25 cellular contexts compared by ENCODE assay signal in the genomic region with DNA sequence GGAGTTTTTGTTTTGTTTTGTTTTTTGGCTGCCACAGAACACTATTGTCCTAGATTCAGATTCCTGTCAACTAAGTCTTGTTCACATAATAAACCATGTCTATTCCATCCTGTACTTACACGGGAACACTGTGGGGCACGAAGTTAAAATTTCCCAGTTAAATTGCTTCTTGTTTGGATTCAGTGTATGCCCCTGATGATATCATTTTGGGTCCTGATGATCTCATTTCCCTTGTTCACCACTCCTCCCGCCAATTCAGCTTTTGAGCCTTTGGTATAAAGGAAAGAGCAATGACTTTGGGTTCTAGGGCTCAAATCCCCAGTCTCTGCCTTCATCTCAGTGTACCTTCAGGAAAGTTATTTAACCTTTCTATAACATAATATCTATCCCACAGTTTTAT.
DNase-seq lines count a peak whose midpoint lies in the region; ATAC-seq, FAIRE-seq and TF ChIP-seq lines count a peak whose summit lies in the region.
"Had no signal": no experiment of that assay in that cellular context is flagged by ENCODE, and none has a peak within 500 bp of the region (broad histone marks: within the 10 kb centered on the region; RNA-seq: fewer than 3 reads in every experiment).

No MANE protein-coding gene starts in this region.

- no peak for TF ChIP-seq POLR2A in K562 (conservative IDR thresholded peaks at IDR 0.05)
- TF ChIP-seq POLR2A in ovary (IDR thresholded peaks at IDR 0.05) = no peak

- H3K36me3 Mint-ChIP-seq in CD8-positive, alpha-beta T cell = no peaks in the 10 kb centered on the region

- no peaks in the 10 kb centered on the region for H3K4me1 ChIP-seq in CD8-positive, alpha-beta T cell (ENCODE audit: insufficient read depth, low read length)
- no peaks in the 10 kb centered on the region for H3K4me1 ChIP-seq in HEK293 (ENCODE audit: control insufficient read depth, insufficient read depth, low read length)
- H3K4me1 ChIP-seq in K562 (replicated peaks in 1 of 2; ENCODE audit: control insufficient read depth in 2 of 2, insufficient read depth in 2 of 2, low read length in 2 of 2) = no peaks in the 10 kb centered on the region
- H3K4me1 ChIP-seq in ovary (ENCODE audit: insufficient read depth) = no peaks in the 10 kb centered on the region
- H3K4me1 ChIP-seq: A549, Caco-2 had no signal

- DNase-seq in CD8-positive, alpha-beta T cell = no peak
- DNase-seq in K562 (ENCODE audit: extremely low read depth in 1 of 4, low spot score in 3 of 4) = no peak
- DNase-seq in dermis blood vessel endothelial cell = peak; percentile 27
- no peak for DNase-seq in NCI-H1048 (lab: John Stamatoyannopoulos, UW)
- DNase-seq in activated CD4-positive, CD25-positive, alpha-beta regulatory T cell treated with anti-CD3 and anti-CD28 coated beads, Interleukin-2, amount 50 U/mL, for 72 hours = no peak
- no peak for DNase-seq in ovary
- DNase-seq: AML-193; Caco-2; Calu3; CD4-positive, alpha-beta T cell; CD8-positive, alpha-beta memory T cell; DMS79 treated with DMSO at 0.1 percent for 48 hours; EL; GDM1 had no signal

- no peaks in the 10 kb centered on the region for H3K4me1 Mint-ChIP-seq in CD8-positive, alpha-beta T cell (ENCODE audit: low read depth)
- H3K4me1 Mint-ChIP-seq: B cell; CD8-positive, alpha-beta memory T cell had no signal

- no peak for ATAC-seq in CD8-positive, alpha-beta T cell
- no peak for ATAC-seq in K562
- no peak for ATAC-seq in GM21723 (IDR thresholded peaks at IDR 0.05; ENCODE audit: unreplicated experiment)
- ATAC-seq: A549, GM12878 had no signal

- H3K27me3 ChIP-seq in CD8-positive, alpha-beta T cell (ENCODE audit: insufficient read depth, low read length) = no peaks in the 10 kb centered on the region
- H3K27me3 ChIP-seq in K562 (ENCODE audit: control insufficient read depth in 2 of 2, insufficient read depth in 2 of 2, low read length in 2 of 2) (peaks cover 8 to 38% of the 10 kb centered on the region in 2 experiments; a peak in 4 of 5 replicates), ovary (no peaks in the 10 kb centered on the region)
- H3K27me3 ChIP-seq: BLaER1 treated with 17β-estradiol and CSF1 and Interleukin-3, amounts not matched to agents 10 nM and 100 nM had no signal

- CTCF ChIA-PET in CD8-positive, alpha-beta T cell (lab: Charles Lee) = interaction anchor here (1.2 kb wide), 1 partner anchor 10 kb away, joined by 3 read pairs; no protein-coding TSS in a partner anchor
- CTCF ChIA-PET in HEK293 (lab: Yijun Ruan, JAX) (no interaction called here), K562 (lab: Yijun Ruan, JAX; ENCODE audit: low intra/inter-chr PET ratio) (no interaction called here)

- H3K79me2 ChIP-seq in K562 (ENCODE audit: control insufficient read depth, insufficient read depth, low read length) = no peaks in the 10 kb centered on the region

- POLR2A ChIA-PET in CD8-positive, alpha-beta T cell (lab: Charles Lee) = no interaction called here
- POLR2A ChIA-PET in HEK293 (lab: Yijun Ruan, JAX) (no interaction called here), K562 (lab: Yijun Ruan, JAX) (no interaction called here)

- TF ChIP-seq CTCF in CD8-positive, alpha-beta T cell (IDR thresholded peaks at IDR 0.05) = no peak
- TF ChIP-seq CTCF in HEK293 (tag by site-specific recombination; IDR thresholded peaks at IDR 0.05) (no peak), K562 (IDR thresholded peaks at IDR 0.05 in 2 of 3, conservative IDR thresholded peaks at IDR 0.05 in 1 of 3; ENCODE audit: insufficient read depth in 2 of 3, low read depth in 1 of 3, low read length in 3 of 3) (no peak), ovary (IDR thresholded peaks at IDR 0.05) (no peak)

- H3K4me3 ChIP-seq in CD8-positive, alpha-beta T cell (ENCODE audit: low read depth, low read length) = no peak overlapping the region
- H3K4me3 ChIP-seq in HEK293 (ENCODE audit: low read depth, low read length) (no peak overlapping the region), K562 (no peak overlapping the region), ovary (no peak overlapping the region)
- H3K4me3 ChIP-seq: A549; BLaER1 treated with 17β-estradiol and CSF1 and Interleukin-3, amounts not matched to agents 10 nM and 100 nM; GM12878 had no signal

- H3K9me3 ChIP-seq in CD8-positive, alpha-beta T cell (ENCODE audit: low read length) = no peaks in the 10 kb centered on the region
- H3K9me3 ChIP-seq in HEK293 (ENCODE audit: control insufficient read depth, insufficient read depth, low read depth, low read length) (no peaks in the 10 kb centered on the region), K562 (replicated peaks; ENCODE audit: control insufficient read depth, insufficient read depth, low read depth, low read length) (no peaks in the 10 kb centered on the region), ovary (no peaks in the 10 kb centered on the region)
- H3K9me3 ChIP-seq: A549, Caco-2 had no signal

- no TSS peak for BruUV-seq in K562 (replicated peaks; lab: Mats Ljungman, UMichigan)

- H4K20me1 ChIP-seq in K562 (replicated peaks; ENCODE audit: control insufficient read depth, insufficient read depth, low read length) = no peaks in the 10 kb centered on the region
- H4K20me1 ChIP-seq: BLaER1 treated with 17β-estradiol and CSF1 and Interleukin-3, amounts not matched to agents 10 nM and 100 nM had no signal

- no peaks in the 10 kb centered on the region for H3K9me3 Mint-ChIP-seq in CD8-positive, alpha-beta T cell
- H3K9me3 Mint-ChIP-seq: CD4-positive, alpha-beta T cell had no signal

- WGBS in K562 (ENCODE audit: insufficient coverage, low coverage, missing lambda C conversion rate) = 3% methylated on average over 3 of the region's 3 CpGs
- 83 to 91% (median 90%) methylated on average over 3 of the region's 3 CpGs for WGBS in ovary, 3 donors

- TF ChIP-seq EP300 in K562 (IDR thresholded peaks at IDR 0.05; ENCODE audit: low read length) (no peak), ovary (IDR thresholded peaks at IDR 0.05) (no peak)

- intact Hi-C loops in CD8-positive, alpha-beta T cell (cut with DNase I, micrococcal nuclease) = no loop called here
- intact Hi-C loops in K562 (cut with micrococcal nuclease) (no loop called here), ovary (cut with DNase I) (no loop called here)

- no peaks in the 10 kb centered on the region for H3K36me3 ChIP-seq in CD8-positive, alpha-beta T cell (ENCODE audit: insufficient read depth, low read length)
- H3K36me3 ChIP-seq in HEK293 (ENCODE audit: control insufficient read depth in 2 of 2, insufficient read depth in 1 of 2, low read length in 2 of 2) (no peaks in the 10 kb centered on the region), K562 (ENCODE audit: control insufficient read depth, insufficient read depth, low read length) (no peaks in the 10 kb centered on the region), ovary (no peaks in the 10 kb centered on the region)

- TF ChIP-seq RAD21 in K562 (CRISPR knock-in tag; conservative IDR thresholded peaks at IDR 0.05 in 1 of 2, IDR thresholded peaks at IDR 0.05 in 1 of 2) = no peak

- no peaks in the 10 kb centered on the region for H3K27me3 Mint-ChIP-seq in CD8-positive, alpha-beta T cell (ENCODE audit: low read depth)
- H3K27me3 Mint-ChIP-seq: CD4-positive, alpha-beta T cell had no signal

- H3K27ac Mint-ChIP-seq in CD8-positive, alpha-beta T cell = peak overlapping the region; percentile 45
- H3K27ac Mint-ChIP-seq: B cell; CD4-positive, alpha-beta T cell; CD8-positive, alpha-beta memory T cell had no signal

- H2AFZ ChIP-seq in K562 (ENCODE audit: low read depth, low read length) = no peak overlapping the region

- H3K4me2 ChIP-seq in K562 (ENCODE audit: insufficient read depth, low read length) = no peak overlapping the region
- H3K4me2 ChIP-seq: A549 had no signal

- no peaks in the 10 kb centered on the region for H3K9me1 ChIP-seq in K562 (ENCODE audit: control insufficient read depth, insufficient read depth, low read length)

- H3K4me3 Mint-ChIP-seq in CD8-positive, alpha-beta T cell = no peak overlapping the region
- H3K4me3 Mint-ChIP-seq: B cell; CD4-positive, alpha-beta T cell; CD8-positive, alpha-beta memory T cell had no signal

- no peak overlapping the region for H3K9ac ChIP-seq in K562 (ENCODE audit: insufficient read depth in 1 of 2, low read depth in 2 of 2, low read length in 2 of 2)
- H3K9ac ChIP-seq: BLaER1 treated with 17β-estradiol and CSF1 and Interleukin-3, amounts not matched to agents 10 nM and 100 nM had no signal

- no peak for FAIRE-seq in K562 (lab: Jason Lieb, UNC)
- FAIRE-seq: A549, D721Med, GM12878, GM12892, GM18507 had no signal

- H3K27ac ChIP-seq in CD8-positive, alpha-beta T cell (ENCODE audit: low read depth, low read length) = no peak overlapping the region
- H3K27ac ChIP-seq in HEK293 (ENCODE audit: extremely low read depth, low read depth, low read length) = no peak overlapping the region
- H3K27ac ChIP-seq in K562 (ENCODE audit: extremely low read depth, low read depth, low read length) = no peak overlapping the region
- no peak overlapping the region for H3K27ac ChIP-seq in ovary
- H3K27ac ChIP-seq: 22Rv1; A549; BLaER1 treated with 17β-estradiol and CSF1 and Interleukin-3, amounts not matched to agents 10 nM and 100 nM; C4-2B had no signal

- in situ Hi-C loops in K562 (cut with MboI) = no loop called here

TF ChIP-seq in HEK293, 187 proteins besides CTCF, POLR2A, EP300 and RAD21 (continues in another document):
- TF ChIP-seq, protein P1, sequence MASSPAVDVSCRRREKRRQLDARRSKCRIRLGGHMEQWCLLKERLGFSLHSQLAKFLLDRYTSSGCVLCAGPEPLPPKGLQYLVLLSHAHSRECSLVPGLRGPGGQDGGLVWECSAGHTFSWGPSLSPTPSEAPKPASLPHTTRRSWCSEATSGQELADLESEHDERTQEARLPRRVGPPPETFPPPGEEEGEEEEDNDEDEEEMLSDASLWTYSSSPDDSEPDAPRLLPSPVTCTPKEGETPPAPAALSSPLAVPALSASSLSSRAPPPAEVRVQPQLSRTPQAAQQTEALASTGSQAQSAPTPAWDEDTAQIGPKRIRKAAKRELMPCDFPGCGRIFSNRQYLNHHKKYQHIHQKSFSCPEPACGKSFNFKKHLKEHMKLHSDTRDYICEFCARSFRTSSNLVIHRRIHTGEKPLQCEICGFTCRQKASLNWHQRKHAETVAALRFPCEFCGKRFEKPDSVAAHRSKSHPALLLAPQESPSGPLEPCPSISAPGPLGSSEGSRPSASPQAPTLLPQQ (tag by site-specific recombination; IDR thresholded peaks at IDR 0.05) = peak; percentile 81
- no peak for TF ChIP-seq ZNF555 (tag by site-specific recombination; conservative IDR thresholded peaks at IDR 0.05)

TF ChIP-seq in K562, 482 proteins besides CTCF, POLR2A, EP300 and RAD21 (continues in another document):
- TF ChIP-seq, protein P2, sequence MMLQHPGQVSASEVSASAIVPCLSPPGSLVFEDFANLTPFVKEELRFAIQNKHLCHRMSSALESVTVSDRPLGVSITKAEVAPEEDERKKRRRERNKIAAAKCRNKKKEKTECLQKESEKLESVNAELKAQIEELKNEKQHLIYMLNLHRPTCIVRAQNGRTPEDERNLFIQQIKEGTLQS (IDR thresholded peaks at IDR 0.05) = peak; percentile 43
- TF ChIP-seq, protein P2 (CRISPR knock-in tag; conservative IDR thresholded peaks at IDR 0.05) = no peak
- TF ChIP-seq PTBP1 (IDR thresholded peaks at IDR 0.05; ENCODE audit: low read depth, low read length) (no peak), RUNX1 (IDR thresholded peaks at IDR 0.05; ENCODE audit: low read depth) (no peak)
